In the genomic region with DNA sequence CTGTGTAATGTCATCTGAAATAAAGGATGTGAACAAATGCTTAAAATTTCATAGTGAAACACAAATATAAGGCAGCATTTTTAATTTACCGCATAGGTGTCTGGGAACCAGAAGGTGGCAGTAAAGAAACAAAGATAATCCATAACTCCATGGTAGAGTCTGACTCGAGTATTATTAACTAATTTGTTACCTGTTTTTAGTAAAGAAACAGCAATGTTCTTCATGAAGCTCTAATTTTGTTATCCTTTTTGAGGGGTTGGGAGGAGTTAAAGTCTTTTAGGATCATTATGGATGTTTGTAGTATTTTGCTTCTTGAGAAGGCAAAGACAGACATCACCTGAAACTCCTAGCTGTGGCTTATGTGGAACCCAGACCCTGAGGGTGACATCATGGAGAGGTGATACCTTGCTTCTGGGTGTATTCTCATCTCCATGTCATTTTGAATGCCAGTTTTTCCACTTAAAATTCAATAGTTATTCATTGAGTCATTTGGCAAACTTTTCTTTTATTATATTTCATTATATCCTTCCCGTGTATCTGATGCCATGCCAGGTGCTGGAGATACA, we compare ENCODE assay signal across 8 cellular contexts.
DNase-seq lines count a peak whose midpoint lies in the region; ATAC-seq and TF ChIP-seq lines count a peak whose summit lies in the region.

No MANE protein-coding gene starts in this region.

- no peak for TF ChIP-seq POLR2A in heart left ventricle (IDR thresholded peaks at IDR 0.05)

- H3K4me1 Mint-ChIP-seq in activated T-helper 17 cell treated with anti-CD3 and anti-CD28 coated beads, Interleukin-2, amount 50 U/mL, for 72 hours = no peaks in the 10 kb centered on the region

- H3K36me3 Mint-ChIP-seq in activated T-helper 17 cell treated with anti-CD3 and anti-CD28 coated beads, Interleukin-2, amount 50 U/mL, for 72 hours (ENCODE audit: low read depth) = peaks cover 32% of the 10 kb centered on the region

- peaks cover 0 to 61% (median 24%) of the 10 kb centered on the region in 9 donors for H3K36me3 ChIP-seq in heart left ventricle

- H3K9me3 Mint-ChIP-seq in activated T-helper 17 cell treated with anti-CD3 and anti-CD28 coated beads, Interleukin-2, amount 50 U/mL, for 72 hours = no peaks in the 10 kb centered on the region

- ATAC-seq in activated T-helper 17 cell treated with anti-CD3 and anti-CD28 coated beads, Interleukin-2, amount 50 U/mL, for 72 hours (replicated peaks) = peak; percentile 48
- ATAC-seq in heart left ventricle = peak in 3 of 4 donors; percentile 50 to 68 (median 54)
- no peak for ATAC-seq in GM21576 (IDR thresholded peaks at IDR 0.05; ENCODE audit: unreplicated experiment)
- ATAC-seq in GM18861 (IDR thresholded peaks at IDR 0.05; ENCODE audit: unreplicated experiment) = no peak

- DNase-seq in NOMO-1 (lab: John Stamatoyannopoulos, UW; ENCODE audit: unreplicated experiment in 2 of 2) (peak; percentile 11 to 63), NOMO-1 treated with dmso at 0.1 percent for 144 hours (lab: John Stamatoyannopoulos, UW; ENCODE audit: unreplicated experiment) (no peak), NCI-H1105 treated with DMSO at 0.1 percent for 48 hours (lab: John Stamatoyannopoulos, UW) (peak; percentile 36), heart left ventricle (no peak), smooth muscle cell of the brain vasculature (ENCODE audit: low read depth, low spot score) (peak; percentile 23)

- H3K27me3 Mint-ChIP-seq in activated T-helper 17 cell treated with anti-CD3 and anti-CD28 coated beads, Interleukin-2, amount 50 U/mL, for 72 hours = no peaks in the 10 kb centered on the region

- no peak overlapping the region for H3K4me3 ChIP-seq in heart left ventricle

- no peak overlapping the region for H3K4me3 Mint-ChIP-seq in activated T-helper 17 cell treated with anti-CD3 and anti-CD28 coated beads, Interleukin-2, amount 50 U/mL, for 72 hours

- no peak overlapping the region for H3K27ac ChIP-seq in heart left ventricle

- no peak overlapping the region for H3K27ac Mint-ChIP-seq in activated T-helper 17 cell treated with anti-CD3 and anti-CD28 coated beads, Interleukin-2, amount 50 U/mL, for 72 hours

- no peaks in the 10 kb centered on the region for H3K27me3 ChIP-seq in heart left ventricle

- TF ChIP-seq CTCF in heart left ventricle (IDR thresholded peaks at IDR 0.05) = peak; percentile 44 to 81 (median 72)

- no peaks in the 10 kb centered on the region for H3K9me3 ChIP-seq in heart left ventricle

- intact Hi-C loops in heart left ventricle (cut with DNase I) = loop anchor here in 9 of 10 donors (1.0 to 10.0 kb wide), 11 partner anchors 51 to 450 kb away; a partner anchor contains a TSS

- WGBS in heart left ventricle, 4 donors = 34 to 40% (median 39%) methylated on average over 3 of the region's 3 CpGs

- peaks cover 0 to 27% (median 12%) of the 10 kb centered on the region in 12 donors for H3K4me1 ChIP-seq in heart left ventricle

Comparison
In these comparisons a context has a peak if more than half of its experiments do, and no peak if none do; other contexts are left out.
1. DNase-seq: peak in NOMO-1 (2 of 2), NCI-H1105 treated with DMSO at 0.1 percent for 48 hours (single experiment) and smooth muscle cell of the brain vasculature (single experiment); none in NOMO-1 treated with dmso at 0.1 percent for 144 hours (single experiment) and heart left ventricle (0 of 5).
2. ATAC-seq: peak in activated T-helper 17 cell treated with anti-CD3 and anti-CD28 coated beads, Interleukin-2, amount 50 U/mL, for 72 hours (single experiment) and heart left ventricle (3 of 4); none in GM21576 (single experiment) and GM18861 (single experiment).